ENCODE assay signal across 15 cellular contexts in the genomic region with DNA sequence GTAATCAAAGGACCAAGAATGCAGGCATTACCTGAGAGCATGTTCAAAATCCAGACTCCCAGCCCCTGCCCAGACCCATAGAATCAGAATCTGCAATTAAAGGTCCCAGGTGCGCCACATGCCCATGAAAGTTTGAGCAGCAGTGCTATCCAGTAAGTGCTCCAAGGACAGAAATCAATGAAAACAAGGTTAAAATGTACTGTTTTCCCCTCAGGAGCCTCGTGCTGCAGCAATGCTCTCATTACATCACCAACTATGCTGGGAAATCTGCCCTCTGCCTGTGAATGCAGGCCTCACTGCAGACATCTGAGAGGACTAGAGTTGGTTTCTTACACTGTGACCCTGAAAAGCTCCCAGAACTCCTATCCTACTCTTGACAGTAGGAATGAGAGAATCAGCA. TPM values are rescaled to one million over a fixed set of nuclear protein-coding genes. Genes with fewer than 3 reads are reported as not detected.
A peak's percentile ranks its signal among the peaks of the same experiment; 100 is the strongest.
DNase-seq lines count a peak whose midpoint lies in the region; ATAC-seq, FAIRE-seq and TF ChIP-seq lines count a peak whose summit lies in the region.
"Had no signal": no experiment of that assay in that cellular context is flagged by ENCODE, and none has a peak within 500 bp of the region (broad histone marks: within the 10 kb centered on the region; RNA-seq: fewer than 3 reads in every experiment).

No MANE protein-coding gene starts in this region.

- H3K4ac ChIP-seq in H1 (replicated peaks; ENCODE audit: insufficient read length, low read depth, low read length) (no peak overlapping the region), mesendoderm (ENCODE audit: low read depth, low read length) (no peak overlapping the region)

- H3K23me2 ChIP-seq in H1 (ENCODE audit: low read depth, low read length): no peaks in the 10 kb centered on the region

- H3K79me2 ChIP-seq in H1 (ENCODE audit: control insufficient read depth in 1 of 2, insufficient read depth in 2 of 2, low read length in 2 of 2): no peaks in the 10 kb centered on the region
- H3K79me2 ChIP-seq in mesendoderm (ENCODE audit: control insufficient read depth, insufficient read depth, low read length): no peaks in the 10 kb centered on the region

- peak; percentile 56 for TF ChIP-seq CTCF in AG04450 (IDR thresholded peaks at IDR 0.05; ENCODE audit: low read depth, low read length)
- peak in 2 of 3 experiments; percentile 9 to 29; a peak in 2 of 4 replicates for TF ChIP-seq CTCF in H1 (IDR thresholded peaks at IDR 0.05; ENCODE audit: control extremely low read depth in 1 of 3, insufficient read depth in 1 of 3, low read depth in 1 of 3, low read length in 3 of 3)

- H4K5ac ChIP-seq in H1 (ENCODE audit: insufficient read length, low read depth, low read length): no peak overlapping the region
- H4K5ac ChIP-seq in mesendoderm (ENCODE audit: low read length): no peak overlapping the region

- H2BK15ac ChIP-seq in H1 (ENCODE audit: low read length) (no peak overlapping the region), mesendoderm (replicated peaks; ENCODE audit: low read depth) (no peak overlapping the region)

- H2BK12ac ChIP-seq in H1 (ENCODE audit: low read depth, low read length): no peak overlapping the region

- H2BK20ac ChIP-seq in H1 (ENCODE audit: low read length): no peak overlapping the region

- H2BK5ac ChIP-seq in H1 (ENCODE audit: low read depth, low read length) (no peak overlapping the region), mesendoderm (ENCODE audit: low read length) (no peak overlapping the region)

- H3K79me1 ChIP-seq in H1 (ENCODE audit: low read depth, low read length): no peaks in the 10 kb centered on the region
- H3K79me1 ChIP-seq in mesendoderm (ENCODE audit: low read length): peaks cover 4% of the 10 kb centered on the region

- H3K9me3 ChIP-seq in AG04450 (ENCODE audit: control insufficient read depth, insufficient read depth, low read length): no peaks in the 10 kb centered on the region
- no peaks in the 10 kb centered on the region for H3K9me3 ChIP-seq in H1 (ENCODE audit: insufficient read depth in 2 of 2, low read depth in 1 of 2, low read length in 1 of 2)
- H3K9me3 ChIP-seq: BLaER1 treated with 17β-estradiol and CSF1 and Interleukin-3, amounts not matched to agents 10 nM and 100 nM; breast epithelium; vagina had no signal

- no peak for TF ChIP-seq EP300 in H1 (IDR thresholded peaks at IDR 0.05; ENCODE audit: borderline replicate concordance in 1 of 2, low read depth in 2 of 2, low read length in 2 of 2)

- H3K23ac ChIP-seq in H1 (ENCODE audit: insufficient read length): no peak overlapping the region
- H3K23ac ChIP-seq in mesendoderm (ENCODE audit: low read length): no peak overlapping the region

- H4K91ac ChIP-seq in H1 (replicated peaks; ENCODE audit: insufficient read length, low read length): no peak overlapping the region

- no peaks in the 10 kb centered on the region for H3K27me3 ChIP-seq in AG04450 (ENCODE audit: control insufficient read depth, insufficient read depth, low read length)
- no peaks in the 10 kb centered on the region for H3K27me3 ChIP-seq in H1 (replicated peaks in 1 of 4; ENCODE audit: control insufficient read depth in 3 of 4, extremely low read depth in 1 of 4, insufficient read depth in 3 of 4, low read length in 3 of 4)
- no peaks in the 10 kb centered on the region for H3K27me3 ChIP-seq in mesendoderm (ENCODE audit: insufficient read depth, low read length, poor library complexity)
- H3K27me3 ChIP-seq: BLaER1 treated with 17β-estradiol and CSF1 and Interleukin-3, amounts not matched to agents 10 nM and 100 nM; breast epithelium; vagina had no signal

- H4K8ac ChIP-seq in H1 (ENCODE audit: extremely low read depth, insufficient read depth, low read length) (no peak overlapping the region), mesendoderm (ENCODE audit: low read depth, low read length) (no peak overlapping the region)

- no peak overlapping the region for H2AFZ ChIP-seq in H1 (ENCODE audit: low read length)

- ATAC-seq in HG03571 (IDR thresholded peaks at IDR 0.05; ENCODE audit: unreplicated experiment): no peak
- ATAC-seq: T-helper 17 cell had no signal

- peaks cover 0 to 3% of the 10 kb centered on the region in 2 experiments for H4K20me1 ChIP-seq in H1 (replicated peaks in 1 of 2; ENCODE audit: control insufficient read depth in 1 of 2, insufficient read depth in 2 of 2, low read length in 2 of 2)

- peaks cover 4 to 64% (median 44%) of the 10 kb centered on the region in 4 experiments for H3K36me3 ChIP-seq in H1 (ENCODE audit: control insufficient read depth in 2 of 4, insufficient read depth in 4 of 4, low read length in 3 of 4)
- peaks cover 10% of the 10 kb centered on the region for H3K36me3 ChIP-seq in mesendoderm (ENCODE audit: control insufficient read depth, insufficient read depth, low read length)

- no peak overlapping the region for H3K14ac ChIP-seq in H1 (ENCODE audit: insufficient read length)

- H3K56ac ChIP-seq in H1 (replicated peaks; ENCODE audit: insufficient read length, low read depth, low read length) (no peak overlapping the region), mesendoderm (ENCODE audit: low read length) (no peak overlapping the region)

- H2BK120ac ChIP-seq in H1 (replicated peaks; ENCODE audit: low read depth, low read length) (no peak overlapping the region), mesendoderm (ENCODE audit: low read depth, low read length) (no peak overlapping the region)

- FAIRE-seq in H1 (lab: Jason Lieb, UNC): no peak

- peaks cover 0 to 4% (median 1%) of the 10 kb centered on the region in 4 experiments; a peak in 2 of 7 replicates for H3K4me1 ChIP-seq in H1 (replicated peaks in 1 of 4; ENCODE audit: control insufficient read depth in 3 of 4, insufficient read depth in 4 of 4, low read length in 3 of 4)
- no peaks in the 10 kb centered on the region for H3K4me1 ChIP-seq in mesendoderm (ENCODE audit: control insufficient read depth, low read depth, low read length)
- H3K4me1 ChIP-seq: BLaER1 treated with 17β-estradiol and CSF1 and Interleukin-3, amounts not matched to agents 10 nM and 100 nM; breast epithelium; vagina had no signal

- CTCF ChIA-PET in AG04450 (lab: Charles Lee): interaction anchor here (0.6 to 2.0 kb wide), 6 partner anchors 8 to 113 kb away, joined by 3 to 11 read pairs (median 6); no protein-coding TSS in a partner anchor
- CTCF ChIA-PET in H1 (lab: Charles Lee; ENCODE audit: partially characterized antibody): interaction anchor here (0.8 to 3.0 kb wide), 10 partner anchors 10 to 254 kb away, joined by 3 to 9 read pairs (median 4); no protein-coding TSS in a partner anchor

- no peak for TF ChIP-seq POLR2A in H1 (IDR thresholded peaks at IDR 0.05; ENCODE audit: control extremely low read depth in 1 of 2, low read depth in 2 of 2, low read length in 2 of 2)

- H3K27ac ChIP-seq in AG04450 (ENCODE audit: low read depth, low read length): no peak overlapping the region
- no peak overlapping the region for H3K27ac ChIP-seq in H1 (ENCODE audit: low read depth, low read length)
- no peak overlapping the region for H3K27ac ChIP-seq in mesendoderm (ENCODE audit: low read depth, low read length)
- H3K27ac ChIP-seq: BLaER1 treated with 17β-estradiol and CSF1 and Interleukin-3, amounts not matched to agents 10 nM and 100 nM; breast epithelium; vagina had no signal

- no peak for TF ChIP-seq RAD21 in H1 (IDR thresholded peaks at IDR 0.05 in 1 of 2, conservative IDR thresholded peaks at IDR 0.05 in 1 of 2; ENCODE audit: low read depth in 2 of 2, low read length in 2 of 2)

- H3K18ac ChIP-seq in H1 (ENCODE audit: extremely low read depth, low read length): no peak overlapping the region
- H3K18ac ChIP-seq in mesendoderm (ENCODE audit: low read length): no peak overlapping the region

- WGBS in H1 (ENCODE audit: extremely low coverage in 1 of 2, insufficient coverage in 1 of 2, insufficient read length in 1 of 2, insufficient replicate concordance in 2 of 2, low coverage in 1 of 2, low lambda C conversion rate in 2 of 2, missing lambda C conversion rate in 1 of 2), 2 experiments: 87% methylated on average over 2 of the region's 2 CpGs; no CpG with 5 or more reads in 1 of the 2 experiments
- no CpG with 5 or more reads among the region's 2 CpGs for WGBS in mesendoderm (ENCODE audit: extremely low coverage, insufficient coverage, low lambda C conversion rate)

- H3K4me2 ChIP-seq in H1 (ENCODE audit: insufficient read depth in 1 of 2, low read depth in 2 of 2, low read length in 2 of 2) (no peak overlapping the region), mesendoderm (ENCODE audit: low read length) (no peak overlapping the region)
- H3K4me2 ChIP-seq: BLaER1 treated with 17β-estradiol and CSF1 and Interleukin-3, amounts not matched to agents 10 nM and 100 nM had no signal

- H3K9ac ChIP-seq in H1 (replicated peaks in 1 of 4; ENCODE audit: extremely low read depth in 1 of 4, low read depth in 3 of 4, low read length in 3 of 4): no peak overlapping the region
- H3K9ac ChIP-seq in mesendoderm (ENCODE audit: low read length): no peak overlapping the region
- H3K9ac ChIP-seq: BLaER1 treated with 17β-estradiol and CSF1 and Interleukin-3, amounts not matched to agents 10 nM and 100 nM had no signal

- POLR2A ChIA-PET in AG04450 (lab: Yijun Ruan, JAX) (interaction anchor here (0.5 to 1.6 kb wide), 3 partner anchors 7 to 20 kb away, joined by 3 to 5 read pairs (median 4); no protein-coding TSS in a partner anchor), H1 (lab: Charles Lee; ENCODE audit: partially characterized antibody) (no interaction called here)

- DNase-seq in AG04450 (ENCODE audit: low read depth, low spot score) (no peak), LHCN-M2 (ENCODE audit: low read depth) (peak; percentile 43), H1 (ENCODE audit: low read depth in 1 of 2, low spot score in 2 of 2) (no peak), mesendoderm (peak; percentile 54), SKM-1 (lab: John Stamatoyannopoulos, UW; ENCODE audit: unreplicated experiment) (no peak), anterior cingulate cortex (lab: John Stamatoyannopoulos, UW) (no peak)
- no peak for DNase-seq in NK-92 treated with Interleukin-12 subunit alpha and Interleukin-12 subunit beta, amount 100 ng/mL, for 24 hours (lab: John Stamatoyannopoulos, UW)
- DNase-seq: activated CD4-positive, alpha-beta T cell treated with anti-CD3 and anti-CD28 coated beads, Interleukin-2, amount 50 U/mL, for 4 hours; stimulated activated CD4-positive, alpha-beta T cell treated with anti-CD3 and anti-CD28 coated beads, Interleukin-4, amount 100 ng/mL, for 24 hours; stimulated activated naive CD4-positive, alpha-beta T cell; T-helper 17 cell had no signal

- H3K4me3 ChIP-seq in AG04450 (ENCODE audit: low read depth, low read length) (no peak overlapping the region), H1 (ENCODE audit: extremely low read depth in 1 of 4, insufficient read depth in 2 of 4, low read depth in 3 of 4, low read length in 4 of 4) (no peak overlapping the region), mesendoderm (ENCODE audit: low read length) (no peak overlapping the region)
- H3K4me3 ChIP-seq: BLaER1 treated with 17β-estradiol and CSF1 and Interleukin-3, amounts not matched to agents 10 nM and 100 nM; breast epithelium; vagina had no signal

- H2AK5ac ChIP-seq in H1 (ENCODE audit: low read depth, low read length): no peak overlapping the region
- no peak overlapping the region for H2AK5ac ChIP-seq in mesendoderm (ENCODE audit: low read length)

RNA-seq across cellular contexts. Expression of gene ANXA5, which starts 21.1 kb away (rescaled TPM):
- polyA plus RNA-seq in AG04450 (2011; rRNA removed) (1,739 and 2,093 TPM in 2 replicates), H1 (2011; rRNA removed) (116 and 213 TPM in 2 replicates)
- 395 and 591 TPM in 2 replicates for polyA minus RNA-seq in AG04450 (2011; rRNA and poly(A)+ RNA removed)
- total RNA-seq in LHCN-M2 (2014; rRNA removed): 1,176 and 1,192 TPM in 2 replicates
- 1,118 TPM for polyA plus RNA-seq in LHCN-M2 (2012)
- 213 and 221 TPM in 2 replicates for total RNA-seq in H1 (2021; fragmentation: NEBNext Ultra II Directional; extraction: Animal tissue kit (Norgen Biotek cat#: 25700))
- polyA plus RNA-seq in H1 (2011; cell fraction: cytosol; rRNA removed): 155 TPM
- 69.0 TPM for polyA plus RNA-seq in H1 (2011; cell fraction: nucleus; rRNA removed)
- polyA plus RNA-seq in H1 (2012, experiment 1 of 2): 222 to 296 TPM (median 237 TPM) in 4 replicates
- 183 TPM for polyA plus RNA-seq in H1 (2012, experiment 2 of 2)
- 155 TPM for polyA plus RNA-seq in H1 (2013, experiment 1 of 2)
- polyA plus RNA-seq in H1 (2013, experiment 2 of 2): 154 TPM
- 115 and 127 TPM in 2 replicates for polyA minus RNA-seq in H1 (2011; rRNA and poly(A)+ RNA removed)
- 230 TPM for polyA minus RNA-seq in H1 (2011; cell fraction: cytosol; rRNA and poly(A)+ RNA removed)
- polyA minus RNA-seq in H1 (2011; cell fraction: nucleus; rRNA and poly(A)+ RNA removed): 90.3 TPM
- 218 TPM for polyA plus RNA-seq in mesendoderm (2013, experiment 1 of 2)
- 225 TPM for polyA plus RNA-seq in mesendoderm (2013, experiment 2 of 2)

Comparison
In these comparisons a context has a peak if more than half of its experiments do, and no peak if none do; other contexts are left out.
1. DNase-seq: peak in LHCN-M2 (single experiment) and mesendoderm (single experiment); none in AG04450 (single experiment), H1 (0 of 2), SKM-1 (single experiment), anterior cingulate cortex (0 of 58) and NK-92 treated with Interleukin-12 subunit alpha and Interleukin-12 subunit beta, amount 100 ng/mL, for 24 hours (single experiment).